24 cellular contexts compared by ENCODE assay signal in the genomic region with DNA sequence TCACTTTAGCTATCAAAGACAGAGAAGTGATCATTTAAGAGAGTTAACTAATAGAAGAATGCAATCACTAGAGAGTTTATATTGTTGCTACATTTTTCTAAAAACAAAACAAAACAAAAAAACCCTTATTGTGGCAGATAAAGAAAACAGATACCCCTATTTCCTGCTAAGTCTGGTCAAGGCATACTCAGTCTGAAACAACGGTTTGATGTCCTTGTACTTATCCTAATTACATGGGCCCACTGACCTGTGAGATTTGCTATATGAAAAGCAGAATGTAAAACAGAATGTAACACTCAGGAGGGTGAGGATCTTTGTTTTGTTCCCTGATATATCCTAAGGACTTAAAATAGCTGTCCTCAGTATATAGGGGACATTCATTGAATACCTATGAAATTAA. TPM values are rescaled to one million over a fixed set of nuclear protein-coding genes. Genes with fewer than 3 reads are reported as not detected.
A peak's percentile ranks its signal among the peaks of the same experiment; 100 is the strongest.
DNase-seq lines count a peak whose midpoint lies in the region; ATAC-seq, FAIRE-seq and TF ChIP-seq lines count a peak whose summit lies in the region.
"Had no signal": no experiment of that assay in that cellular context is flagged by ENCODE, and none has a peak within 500 bp of the region (broad histone marks: within the 10 kb centered on the region; RNA-seq: fewer than 3 reads in every experiment).

No MANE protein-coding gene starts in this region.

- H3K27me3 Mint-ChIP-seq in activated T-cell treated with anti-CD3 and anti-CD28 coated beads, Interleukin-2, amount 50 U/mL, for 24 hours: no peaks in the 10 kb centered on the region
- H3K27me3 Mint-ChIP-seq in central memory CD8-positive, alpha-beta T cell: no peaks in the 10 kb centered on the region
- H3K27me3 Mint-ChIP-seq: progenitor cell of endocrine pancreas had no signal

- intact Hi-C loops in IMR-90 (cut with micrococcal nuclease) (no loop called here), pancreas (cut with DNase I) (no loop called here)

- H4K8ac ChIP-seq in IMR-90 (ENCODE audit: low read depth in 2 of 2, low read length in 2 of 2): no peak overlapping the region

- peak overlapping the region; percentile 9 for H2BK5ac ChIP-seq in IMR-90 (ENCODE audit: low read depth, low read length, poor library complexity, severe bottlenecking)

- no peak overlapping the region for H3K27ac ChIP-seq in IMR-90 (ENCODE audit: insufficient read depth, low read length)
- H3K27ac ChIP-seq in pancreas: no peak overlapping the region

- H4K91ac ChIP-seq in IMR-90 (ENCODE audit: insufficient read depth, low read depth, low read length): no peak overlapping the region

- no peak overlapping the region for H2AK5ac ChIP-seq in IMR-90 (ENCODE audit: low read depth, low read length)

- H3K4me3 Mint-ChIP-seq in activated T-cell treated with anti-CD3 and anti-CD28 coated beads, Interleukin-2, amount 50 U/mL, for 24 hours: no peak overlapping the region
- peak overlapping the region; percentile 28 for H3K4me3 Mint-ChIP-seq in central memory CD8-positive, alpha-beta T cell
- no peak overlapping the region for H3K4me3 Mint-ChIP-seq in stimulated activated effector memory CD8-positive, alpha-beta T cell treated with anti-CD3 and anti-CD28 coated beads, Interleukin-12 subunit alpha, Interleukin-12 subunit beta, amount 100 ng/mL, for 72 hours
- H3K4me3 Mint-ChIP-seq: neural crest cell had no signal

- H2AFZ ChIP-seq in IMR-90 (replicated peaks; ENCODE audit: low read length, poor library complexity): no peak overlapping the region

- CTCF ChIA-PET in IMR-90 (lab: Yijun Ruan, JAX): no interaction called here

- H2BK20ac ChIP-seq in IMR-90 (ENCODE audit: low read depth, low read length): 0 out of 2 replicates have a peak overlapping the region, but pooled peaks have one; percentile 23

- dilution Hi-C loops in IMR-90 (cut with HindIII; ENCODE audit: low sequenced_read_pairs, unreplicated experiment): no loop called here

- H3K9me3 ChIP-seq in IMR-90 (ENCODE audit: control insufficient read depth, insufficient read depth, low read length) (no peaks in the 10 kb centered on the region), pancreas (no peaks in the 10 kb centered on the region)
- H3K9me3 ChIP-seq: BE2C, heart left ventricle, tibial artery had no signal

- no peak overlapping the region for H2BK120ac ChIP-seq in IMR-90 (ENCODE audit: low read depth, low read length)

- FAIRE-seq in pancreas (lab: Jason Lieb, UNC): no peak
- FAIRE-seq: astrocyte, TTC549 had no signal

- H3K4me3 ChIP-seq in IMR-90 (ENCODE audit: insufficient read depth, low read depth, low read length) (no peak overlapping the region), pancreas (no peak overlapping the region)
- H3K4me3 ChIP-seq: heart left ventricle, tibial artery had no signal

- H3K4ac ChIP-seq in IMR-90 (ENCODE audit: low read depth, low read length): no peak overlapping the region; the same call in 1 of the 2 replicates

- in situ Hi-C loops in IMR-90 (cut with MboI; ENCODE audit: low sequenced_read_pairs): no loop called here

- no peak for TF ChIP-seq CTCF in IMR-90 (conservative IDR thresholded peaks at IDR 0.05; ENCODE audit: low read depth, low read length)
- no peak for TF ChIP-seq CTCF in pancreas (IDR thresholded peaks at IDR 0.05)
- TF ChIP-seq CTCF in omental fat pad (IDR thresholded peaks at IDR 0.05): no peak

- no peak overlapping the region for H3K56ac ChIP-seq in IMR-90 (ENCODE audit: extremely low read depth, insufficient read depth, low read length)

- H3K14ac ChIP-seq in IMR-90 (replicated peaks; ENCODE audit: low read depth, low read length): peak overlapping the region; percentile 78

- H3K9ac ChIP-seq in IMR-90 (ENCODE audit: low read depth, low read length): no peak overlapping the region

- TF ChIP-seq POLR2A in IMR-90 (IDR thresholded peaks at IDR 0.05; ENCODE audit: low read depth, low read length): no peak

- peak overlapping the region; percentile 60; the same call in 1 of the 3 replicates for H2BK15ac ChIP-seq in IMR-90 (ENCODE audit: low read depth, low read length)

- H3K18ac ChIP-seq in IMR-90 (ENCODE audit: low read depth, low read length): peak overlapping the region; percentile 20; the same call in 1 of the 2 replicates

- no peak overlapping the region for H4K5ac ChIP-seq in IMR-90 (ENCODE audit: low read depth, low read length)

- H3K27ac Mint-ChIP-seq in activated T-cell treated with anti-CD3 and anti-CD28 coated beads, Interleukin-2, amount 50 U/mL, for 24 hours: peak overlapping the region; percentile 79
- H3K27ac Mint-ChIP-seq in central memory CD8-positive, alpha-beta T cell (ENCODE audit: low read depth): peak overlapping the region; percentile 75
- H3K27ac Mint-ChIP-seq in stimulated activated effector memory CD8-positive, alpha-beta T cell treated with anti-CD3 and anti-CD28 coated beads, Interleukin-12 subunit alpha, Interleukin-12 subunit beta, amount 100 ng/mL, for 72 hours: peak overlapping the region; percentile 9
- H3K27ac Mint-ChIP-seq: progenitor cell of endocrine pancreas had no signal

- no peak for ATAC-seq in IMR-90 (ENCODE audit: low read depth)
- no peak for ATAC-seq in central memory CD8-positive, alpha-beta T cell (replicated peaks; ENCODE audit: extremely low read depth, poor library complexity, severe bottlenecking)
- ATAC-seq in stimulated activated effector memory CD8-positive, alpha-beta T cell treated with anti-CD3 and anti-CD28 coated beads, Interleukin-12 subunit alpha, Interleukin-12 subunit beta, amount 100 ng/mL, for 72 hours: peak; percentile 33
- no peak for ATAC-seq in pancreas
- ATAC-seq in omental fat pad (ENCODE audit: low FRiP score): no peak
- ATAC-seq: heart left ventricle, PC-3 had no signal

- no peak for TF ChIP-seq RAD21 in IMR-90 (IDR thresholded peaks at IDR 0.05; ENCODE audit: low read length)

- no peaks in the 10 kb centered on the region for H3K27me3 ChIP-seq in IMR-90 (ENCODE audit: control insufficient read depth, insufficient read depth, low read length)
- no peaks in the 10 kb centered on the region for H3K27me3 ChIP-seq in pancreas
- H3K27me3 ChIP-seq: BE2C, heart left ventricle, tibial artery had no signal

- WGBS in IMR-90 (ENCODE audit: extremely low coverage in 2 of 2, insufficient read length in 1 of 2), 2 experiments: no CpG with 5 or more reads among the region's 1 CpG
- WGBS in pancreas, 2 donors: 66 to 71% methylated on average over 1 of the region's 1 CpG

- H3K79me1 ChIP-seq in IMR-90 (ENCODE audit: low read depth in 1 of 2, low read length in 2 of 2): peaks cover 41 to 90% of the 10 kb centered on the region in 2 experiments

- no peaks in the 10 kb centered on the region for H4K20me1 ChIP-seq in IMR-90 (ENCODE audit: insufficient read depth, low read length)

- H3K4me2 ChIP-seq in IMR-90 (ENCODE audit: low read depth, low read length): no peak overlapping the region

- POLR2A ChIA-PET in IMR-90 (lab: Charles Lee; ENCODE audit: unreplicated experiment): no interaction called here

- H3K36me3 ChIP-seq in IMR-90 (ENCODE audit: control insufficient read depth, insufficient read depth, low read length): peaks cover 6% of the 10 kb centered on the region
- H3K36me3 ChIP-seq in pancreas: no peaks in the 10 kb centered on the region
- H3K36me3 ChIP-seq: BE2C, heart left ventricle, tibial artery had no signal

- no peaks in the 10 kb centered on the region for H3K9me3 Mint-ChIP-seq in activated T-cell treated with anti-CD3 and anti-CD28 coated beads, Interleukin-2, amount 50 U/mL, for 24 hours
- H3K9me3 Mint-ChIP-seq in central memory CD8-positive, alpha-beta T cell: no peaks in the 10 kb centered on the region
- no peaks in the 10 kb centered on the region for H3K9me3 Mint-ChIP-seq in stimulated activated effector memory CD8-positive, alpha-beta T cell treated with anti-CD3 and anti-CD28 coated beads, Interleukin-12 subunit alpha, Interleukin-12 subunit beta, amount 100 ng/mL, for 72 hours

- H2AK9ac ChIP-seq in IMR-90 (replicated peaks; ENCODE audit: low read depth, low read length, poor library complexity): no peak overlapping the region

- H3K9me1 ChIP-seq in IMR-90 (ENCODE audit: insufficient read depth, low read length): peaks cover 11% of the 10 kb centered on the region

- H3K36me3 Mint-ChIP-seq in activated T-cell treated with anti-CD3 and anti-CD28 coated beads, Interleukin-2, amount 50 U/mL, for 24 hours (ENCODE audit: low read depth): peaks cover 85% of the 10 kb centered on the region
- H3K36me3 Mint-ChIP-seq in central memory CD8-positive, alpha-beta T cell (ENCODE audit: insufficient read depth): peaks cover 4% of the 10 kb centered on the region
- H3K36me3 Mint-ChIP-seq in stimulated activated effector memory CD8-positive, alpha-beta T cell treated with anti-CD3 and anti-CD28 coated beads, Interleukin-12 subunit alpha, Interleukin-12 subunit beta, amount 100 ng/mL, for 72 hours: no peaks in the 10 kb centered on the region

- BruUV-seq in IMR-90 (replicated peaks; lab: Mats Ljungman, UMichigan): no TSS peak

- DNase-seq in activated T-cell treated with anti-CD3 and anti-CD28 coated beads, Interleukin-2, amount 50 U/mL, for 24 hours: no peak
- no peak for DNase-seq in activated T-cell treated with anti-CD3 and anti-CD28 coated beads, Interleukin-2, amount 50 U/mL, for 48 hours
- DNase-seq in IMR-90 (no peak), NCI-H526 treated with DMSO at 0.1 percent for 48 hours (lab: John Stamatoyannopoulos, UW) (no peak), pancreas (no peak), omental fat pad (ENCODE audit: low spot score) (no peak)
- no peak for DNase-seq in central memory CD8-positive, alpha-beta T cell (ENCODE audit: low spot score in 2 of 2)
- DNase-seq in stimulated activated effector memory CD8-positive, alpha-beta T cell treated with anti-CD3 and anti-CD28 coated beads, Interleukin-12 subunit alpha, Interleukin-12 subunit beta, amount 100 ng/mL, for 72 hours (ENCODE audit: low spot score in 2 of 2): no peak
- DNase-seq: activated CD4-positive, alpha-beta T cell treated with anti-CD3 and anti-CD28 coated beads for 1 hour; activated gamma-delta T cell treated with Interleukin-2 at 50 U/mL for 16 hours; BE2C; cerebellar nuclear complex; heart left ventricle; midbrain; NCI-H187 treated with DMSO at 0.1 percent for 48 hours; NCI-H2227 treated with DMSO at 0.1 percent for 48 hours; PC-3; SHP77; stimulated activated CD4-positive, alpha-beta T cell treated with anti-CD3 and anti-CD28 coated beads, Interleukin-1b, Interleukin-23, amount 100 ng/mL, for 48 hours; tibial artery had no signal

- peaks cover 96% of the 10 kb centered on the region for H3K4me1 Mint-ChIP-seq in activated T-cell treated with anti-CD3 and anti-CD28 coated beads, Interleukin-2, amount 50 U/mL, for 24 hours (ENCODE audit: low read depth)
- peaks cover 72% of the 10 kb centered on the region for H3K4me1 Mint-ChIP-seq in central memory CD8-positive, alpha-beta T cell
- peaks cover 73% of the 10 kb centered on the region for H3K4me1 Mint-ChIP-seq in stimulated activated effector memory CD8-positive, alpha-beta T cell treated with anti-CD3 and anti-CD28 coated beads, Interleukin-12 subunit alpha, Interleukin-12 subunit beta, amount 100 ng/mL, for 72 hours

- H3K23ac ChIP-seq in IMR-90 (ENCODE audit: low read depth, low read length): peak overlapping the region; percentile 43; the same call in 1 of the 2 replicates

- peaks cover 26% of the 10 kb centered on the region for H3K4me1 ChIP-seq in IMR-90 (ENCODE audit: control insufficient read depth, insufficient read depth, low read length)
- H3K4me1 ChIP-seq in pancreas: peaks cover 0 to 18% (median 0%) of the 10 kb centered on the region in 3 donors
- H3K4me1 ChIP-seq: BE2C had no signal

RNA-seq across cellular contexts. Expression of a gene that starts 24.6 kb away (rescaled TPM):
- total RNA-seq in IMR-90 (2012; rRNA removed): 18.1 and 19.5 TPM in 2 replicates
- 15.0 and 18.6 TPM in 2 replicates for polyA plus RNA-seq in IMR-90 (2012; rRNA removed)
- polyA plus RNA-seq in IMR-90 (2012; cell fraction: cytosol; rRNA removed): 3.8 and 11.0 TPM in 2 replicates
- polyA plus RNA-seq in IMR-90 (2012; cell fraction: nucleus; rRNA removed; ENCODE audit: low replicate concordance): 9.7 and 20.0 TPM in 2 replicates
- total RNA-seq in pancreas: 10 to 100 TPM in 1 of 6 donors, 1 to 10 TPM in 5; 3.1 to 11.8 (median 4.9) TPM
- polyA plus RNA-seq in pancreas: 1 to 10 TPM; 2.4 to 3.2 TPM
- total RNA-seq in omental fat pad: 10 to 100 TPM; 34.2 to 49.8 (median 44.4) TPM

Comparison
In these comparisons a context has a peak if more than half of its experiments do, and no peak if none do; other contexts are left out.
1. H3K27ac Mint-ChIP-seq: peak in every context shown above with its lines; median percentile 79 in activated T-cell treated with anti-CD3 and anti-CD28 coated beads, Interleukin-2, amount 50 U/mL, for 24 hours; 75 in central memory CD8-positive, alpha-beta T cell; 9 in stimulated activated effector memory CD8-positive, alpha-beta T cell treated with anti-CD3 and anti-CD28 coated beads, Interleukin-12 subunit alpha, Interleukin-12 subunit beta, amount 100 ng/mL, for 72 hours.